Comparison of ENCODE assay signal across 16 cellular contexts in genomic region chr4:32909722-32910121, GRCh38.
DNase-seq lines count a peak whose midpoint lies in the region; FAIRE-seq and TF ChIP-seq lines count a peak whose summit lies in the region.
"Had no signal": no experiment of that assay in that cellular context is flagged by ENCODE, and none has a peak within 500 bp of the region (broad histone marks: within the 10 kb centered on the region; RNA-seq: fewer than 3 reads in every experiment).

No MANE protein-coding gene starts in this region.

- H3K4me1 Mint-ChIP-seq in H9 = peaks cover 0 to 2% of the 10 kb centered on the region in 2 experiments; a peak in 1 of 4 replicates
- H3K4me1 Mint-ChIP-seq in activated CD4-positive, alpha-beta memory T cell treated with anti-CD3 and anti-CD28 coated beads for 36 hours (ENCODE audit: low read depth) = no peaks in the 10 kb centered on the region
- H3K4me1 Mint-ChIP-seq: IgD-negative memory B cell had no signal

- CTCF ChIA-PET in activated CD4-positive, alpha-beta memory T cell treated with anti-CD3 and anti-CD28 coated beads for 36 hours (lab: Charles Lee) = no interaction called here

- H2AFZ ChIP-seq in H9 (ENCODE audit: low read length) = no peak overlapping the region

- no peak overlapping the region for H4K8ac ChIP-seq in H9 (replicated peaks; ENCODE audit: insufficient read length, low read depth, low read length)

- H3K36me3 Mint-ChIP-seq in H9 (ENCODE audit: insufficient read depth in 1 of 3, low read depth in 3 of 3) = peaks cover 2 to 20% (median 8%) of the 10 kb centered on the region in 3 experiments; a peak in 6 of 7 replicates
- H3K36me3 Mint-ChIP-seq in activated CD4-positive, alpha-beta memory T cell treated with anti-CD3 and anti-CD28 coated beads for 36 hours = no peaks in the 10 kb centered on the region
- H3K36me3 Mint-ChIP-seq: CD8-positive, alpha-beta T cell; IgD-negative memory B cell had no signal

- H3K4me3 Mint-ChIP-seq in H9 = no peak overlapping the region
- no peak overlapping the region for H3K4me3 Mint-ChIP-seq in activated CD4-positive, alpha-beta memory T cell treated with anti-CD3 and anti-CD28 coated beads for 36 hours
- H3K4me3 Mint-ChIP-seq: CD8-positive, alpha-beta T cell; IgD-negative memory B cell had no signal

- intact Hi-C loops in activated CD4-positive, alpha-beta memory T cell treated with anti-CD3 and anti-CD28 coated beads for 36 hours (cut with micrococcal nuclease) = no loop called here

- H3K14ac ChIP-seq in H9 (ENCODE audit: insufficient read depth, low read length) = no peak overlapping the region

- peak; percentile 39 for DNase-seq in H9
- DNase-seq in SK-MEL-5 (ENCODE audit: low read depth, low spot score) = peak; percentile 40
- DNase-seq in iPS-NIHi7 (ENCODE audit: extremely low spot score) = peak; percentile 10
- DNase-seq in urothelium cell line (ENCODE audit: low spot score) = no peak
- no peak for DNase-seq in activated CD4-positive, alpha-beta memory T cell treated with anti-CD3 and anti-CD28 coated beads for 36 hours
- no peak for DNase-seq in erythroblast (lab: John Stamatoyannopoulos, UW)
- no peak for DNase-seq in D341Med (ENCODE audit: low spot score)
- DNase-seq: CD8-positive, alpha-beta T cell; NCI-H1417; NCI-H2029 treated with DMSO at 0.1 percent for 48 hours; NCI-H510A treated with DMSO at 0.1 percent for 48 hours; SHP77; T-helper 1 cell had no signal

- no peaks in the 10 kb centered on the region for H3K27me3 Mint-ChIP-seq in H9 (ENCODE audit: low read depth)
- no peaks in the 10 kb centered on the region for H3K27me3 Mint-ChIP-seq in activated CD4-positive, alpha-beta memory T cell treated with anti-CD3 and anti-CD28 coated beads for 36 hours
- H3K27me3 Mint-ChIP-seq: IgD-negative memory B cell had no signal

- H3K4me1 ChIP-seq in H9 (ENCODE audit: insufficient read depth, low read length) = no peaks in the 10 kb centered on the region
- H3K4me1 ChIP-seq: BLaER1 had no signal

- H3K23me2 ChIP-seq in H9 (ENCODE audit: insufficient read length, low read depth, low read length, poor library complexity, severe bottlenecking) = no peaks in the 10 kb centered on the region

- H3K4ac ChIP-seq in H9 (ENCODE audit: low read depth, low read length) = no peak overlapping the region

- H3K23ac ChIP-seq in H9 (ENCODE audit: insufficient read length, low read depth, low read length) = no peak overlapping the region

- POLR2A ChIA-PET in activated CD4-positive, alpha-beta memory T cell treated with anti-CD3 and anti-CD28 coated beads for 36 hours (lab: Charles Lee) = no interaction called here

- no peak overlapping the region for H3K9ac ChIP-seq in H9 (ENCODE audit: extremely low read depth, insufficient read length, low read length)
- H3K9ac ChIP-seq: BLaER1 had no signal

- H4K5ac ChIP-seq in H9 (ENCODE audit: insufficient read length, low read depth, low read length) = no peak overlapping the region

- no peak overlapping the region for H4K91ac ChIP-seq in H9 (ENCODE audit: insufficient read length, low read depth, low read length)

- H3K9me3 ChIP-seq in H9 (ENCODE audit: control insufficient read depth, low read depth, low read length) = no peaks in the 10 kb centered on the region

- peaks cover 21 to 22% of the 10 kb centered on the region in 2 experiments for H3K9me3 Mint-ChIP-seq in H9
- H3K9me3 Mint-ChIP-seq in activated CD4-positive, alpha-beta memory T cell treated with anti-CD3 and anti-CD28 coated beads for 36 hours = peaks cover 19% of the 10 kb centered on the region

- no peaks in the 10 kb centered on the region for H3K79me1 ChIP-seq in H9 (ENCODE audit: insufficient read depth, low read depth, low read length, poor library complexity, severe bottlenecking)

- no CpG with 5 or more reads among the region's 2 CpGs for WGBS in H9 (ENCODE audit: extremely low coverage, insufficient read length, low lambda C conversion rate)

- no peak for TF ChIP-seq POLR2A in erythroblast (IDR thresholded peaks at IDR 0.05; ENCODE audit: low read length)

- no peaks in the 10 kb centered on the region for H3K79me2 ChIP-seq in H9 (ENCODE audit: insufficient read depth, low read length)

- H2BK15ac ChIP-seq in H9 (ENCODE audit: low read depth, low read length) = no peak overlapping the region

- no peak overlapping the region for H3K27ac Mint-ChIP-seq in H9
- no peak overlapping the region for H3K27ac Mint-ChIP-seq in activated CD4-positive, alpha-beta memory T cell treated with anti-CD3 and anti-CD28 coated beads for 36 hours
- H3K27ac Mint-ChIP-seq: CD8-positive, alpha-beta T cell had no signal

- no peaks in the 10 kb centered on the region for H4K20me1 ChIP-seq in H9 (ENCODE audit: control insufficient read depth, insufficient read depth, insufficient read length)
- H4K20me1 ChIP-seq: BLaER1 had no signal

- H2BK120ac ChIP-seq in H9 (ENCODE audit: low read depth, low read length, poor library complexity, severe bottlenecking) = no peak overlapping the region

- H3K4me2 ChIP-seq in H9 (ENCODE audit: insufficient read depth, insufficient read length, low read length) = no peak overlapping the region
- H3K4me2 ChIP-seq: BLaER1 had no signal

- H2BK5ac ChIP-seq in H9 (ENCODE audit: insufficient read length, low read length) = no peak overlapping the region

- no peak overlapping the region for H3T11ph ChIP-seq in H9 (ENCODE audit: low read length)

- no peak overlapping the region for H3K18ac ChIP-seq in H9 (ENCODE audit: insufficient read length, low read depth, low read length)

- H2BK12ac ChIP-seq in H9 (ENCODE audit: insufficient read length, low read depth, low read length) = no peak overlapping the region

- H3K27ac ChIP-seq in H9 (ENCODE audit: insufficient read length, low read depth, low read length) = no peak overlapping the region
- H3K27ac ChIP-seq: BLaER1 had no signal

- no peak overlapping the region for H2BK20ac ChIP-seq in H9 (ENCODE audit: low read depth, low read length, poor library complexity, severe bottlenecking)

- no peaks in the 10 kb centered on the region for H3K27me3 ChIP-seq in H9 (ENCODE audit: insufficient read depth, low read length)
- H3K27me3 ChIP-seq: BLaER1 had no signal

- H2AK5ac ChIP-seq in H9 (ENCODE audit: insufficient read length, low read length) = no peak overlapping the region

- FAIRE-seq in urothelium cell line (lab: Jason Lieb, UNC) = peak; percentile 5
- FAIRE-seq: GM19239 had no signal

- in situ Hi-C loops in SK-MEL-5 (cut with HindIII; ENCODE audit: low pct_unique_long_range_greater_than_20kb, low sequenced_read_pairs) = no loop called here

- TF ChIP-seq CTCF in H9 (conservative IDR thresholded peaks at IDR 0.05) = peak; percentile 47; the same call in 2 of the 3 replicates

- H3K56ac ChIP-seq in H9 (ENCODE audit: insufficient read length, low read depth, low read length) = no peak overlapping the region

Comparison
In these comparisons a context has a peak if more than half of its experiments do, and no peak if none do; other contexts are left out.
1. DNase-seq: peak in H9 (single experiment), SK-MEL-5 (single experiment) and iPS-NIHi7 (single experiment); none in urothelium cell line (single experiment), activated CD4-positive, alpha-beta memory T cell treated with anti-CD3 and anti-CD28 coated beads for 36 hours (single experiment), erythroblast (0 of 2) and D341Med (single experiment).